17 cellular contexts compared by ENCODE assay signal in the genomic region with DNA sequence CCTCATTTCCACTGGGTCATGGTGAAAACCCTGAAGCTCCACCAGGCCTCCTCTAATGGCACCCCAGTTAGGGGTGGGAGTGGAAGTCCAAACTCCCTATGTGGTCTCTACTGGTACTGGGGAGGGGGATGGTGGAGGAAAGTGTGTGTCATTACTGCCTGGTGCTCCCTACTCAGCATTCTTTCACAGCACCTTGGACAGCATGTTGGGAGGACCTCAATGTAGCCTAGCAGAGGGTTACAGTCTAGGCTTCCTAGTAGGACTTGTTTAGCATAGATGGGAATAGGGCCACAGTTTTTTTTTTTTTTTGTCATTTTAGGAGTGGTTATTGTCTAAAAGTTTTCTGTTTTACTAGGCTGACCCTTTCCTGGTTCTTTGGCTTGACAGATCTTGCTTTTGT. TPM values are rescaled to one million over a fixed set of nuclear protein-coding genes. Genes with fewer than 3 reads are reported as not detected.
A peak's percentile ranks its signal among the peaks of the same experiment; 100 is the strongest.
DNase-seq lines count a peak whose midpoint lies in the region; ATAC-seq and TF ChIP-seq lines count a peak whose summit lies in the region.
"Had no signal": no experiment of that assay in that cellular context is flagged by ENCODE, and none has a peak within 500 bp of the region (broad histone marks: within the 10 kb centered on the region; RNA-seq: fewer than 3 reads in every experiment).

No MANE protein-coding gene starts in this region.

- no peak overlapping the region for H3K4me3 Mint-ChIP-seq in activated CD8-positive, alpha-beta memory T cell treated with anti-CD3 and anti-CD28 coated beads, Interleukin-2, amount 10 ng/mL, durations not matched to agents 7 days and 5 days
- H3K4me3 Mint-ChIP-seq in effector memory CD8-positive, alpha-beta T cell: peak overlapping the region; percentile 9 to 24
- H3K4me3 Mint-ChIP-seq in stimulated activated effector memory CD8-positive, alpha-beta T cell treated with anti-CD3 and anti-CD28 coated beads, Interleukin-12 subunit alpha, Interleukin-12 subunit beta, amount 100 ng/mL, for 72 hours: no peak overlapping the region
- H3K4me3 Mint-ChIP-seq in CD8-positive, alpha-beta T cell: no peak overlapping the region
- H3K4me3 Mint-ChIP-seq: CD4-positive, alpha-beta memory T cell; H9 had no signal

- H3K4me1 ChIP-seq in CD8-positive, alpha-beta T cell (ENCODE audit: insufficient read depth, low read length): no peaks in the 10 kb centered on the region

- H3K4me1 Mint-ChIP-seq in activated CD8-positive, alpha-beta memory T cell treated with anti-CD3 and anti-CD28 coated beads, Interleukin-2, amount 10 ng/mL, durations not matched to agents 7 days and 5 days: peaks cover 31% of the 10 kb centered on the region
- H3K4me1 Mint-ChIP-seq in effector memory CD8-positive, alpha-beta T cell (ENCODE audit: low read depth in 2 of 2): peaks cover 14 to 20% of the 10 kb centered on the region in 2 donors
- H3K4me1 Mint-ChIP-seq in stimulated activated effector memory CD8-positive, alpha-beta T cell treated with anti-CD3 and anti-CD28 coated beads, Interleukin-12 subunit alpha, Interleukin-12 subunit beta, amount 100 ng/mL, for 72 hours: peaks cover 16% of the 10 kb centered on the region
- H3K4me1 Mint-ChIP-seq in CD8-positive, alpha-beta T cell (ENCODE audit: low read depth): peaks cover 10% of the 10 kb centered on the region

- H3K27ac ChIP-seq in CD8-positive, alpha-beta T cell (ENCODE audit: low read depth, low read length): no peak overlapping the region
- H3K27ac ChIP-seq: C4-2B had no signal

- TF ChIP-seq EP300 in Ishikawa (IDR thresholded peaks at IDR 0.05; ENCODE audit: borderline replicate concordance): no peak

- no peak for TF ChIP-seq RAD21 in Ishikawa (IDR thresholded peaks at IDR 0.05; ENCODE audit: low read depth)

- H3K27ac Mint-ChIP-seq in activated CD8-positive, alpha-beta memory T cell treated with anti-CD3 and anti-CD28 coated beads, Interleukin-2, amount 10 ng/mL, durations not matched to agents 7 days and 5 days: peak overlapping the region; percentile 71
- peak overlapping the region in 1 of 2 donors; percentile 57 for H3K27ac Mint-ChIP-seq in effector memory CD8-positive, alpha-beta T cell
- no peak overlapping the region for H3K27ac Mint-ChIP-seq in stimulated activated effector memory CD8-positive, alpha-beta T cell treated with anti-CD3 and anti-CD28 coated beads, Interleukin-12 subunit alpha, Interleukin-12 subunit beta, amount 100 ng/mL, for 72 hours
- H3K27ac Mint-ChIP-seq in CD8-positive, alpha-beta T cell: no peak overlapping the region

- intact Hi-C loops in CD8-positive, alpha-beta T cell (cut with DNase I, micrococcal nuclease): no loop called here

- H3K36me3 Mint-ChIP-seq in activated CD8-positive, alpha-beta memory T cell treated with anti-CD3 and anti-CD28 coated beads, Interleukin-2, amount 10 ng/mL, durations not matched to agents 7 days and 5 days: peaks cover 4% of the 10 kb centered on the region
- H3K36me3 Mint-ChIP-seq in effector memory CD8-positive, alpha-beta T cell (ENCODE audit: insufficient read depth): no peaks in the 10 kb centered on the region
- no peaks in the 10 kb centered on the region for H3K36me3 Mint-ChIP-seq in stimulated activated effector memory CD8-positive, alpha-beta T cell treated with anti-CD3 and anti-CD28 coated beads, Interleukin-12 subunit alpha, Interleukin-12 subunit beta, amount 100 ng/mL, for 72 hours
- H3K36me3 Mint-ChIP-seq in CD8-positive, alpha-beta T cell: no peaks in the 10 kb centered on the region
- H3K36me3 Mint-ChIP-seq: CD4-positive, alpha-beta memory T cell had no signal

- no peaks in the 10 kb centered on the region for H3K27me3 Mint-ChIP-seq in activated CD8-positive, alpha-beta memory T cell treated with anti-CD3 and anti-CD28 coated beads, Interleukin-2, amount 10 ng/mL, durations not matched to agents 7 days and 5 days
- no peaks in the 10 kb centered on the region for H3K27me3 Mint-ChIP-seq in effector memory CD8-positive, alpha-beta T cell
- H3K27me3 Mint-ChIP-seq in CD8-positive, alpha-beta T cell (ENCODE audit: low read depth): no peaks in the 10 kb centered on the region
- H3K27me3 Mint-ChIP-seq: CD4-positive, alpha-beta memory T cell had no signal

- no peak for TF ChIP-seq CTCF in GM13976 (IDR thresholded peaks at IDR 0.05; ENCODE audit: borderline replicate concordance, control extremely low read depth, extremely low read depth, insufficient read depth, missing control alignments)
- TF ChIP-seq CTCF in CD8-positive, alpha-beta T cell (IDR thresholded peaks at IDR 0.05): no peak

- no peaks in the 10 kb centered on the region for H3K27me3 ChIP-seq in CD8-positive, alpha-beta T cell (ENCODE audit: insufficient read depth, low read length)
- H3K27me3 ChIP-seq: BE2C had no signal

- no peak overlapping the region for H3K4me3 ChIP-seq in CD8-positive, alpha-beta T cell (ENCODE audit: low read depth, low read length)

- CTCF ChIA-PET in activated CD8-positive, alpha-beta memory T cell treated with anti-CD3 and anti-CD28 coated beads, Interleukin-2, amount 10 ng/mL, durations not matched to agents 7 days and 5 days (lab: Charles Lee): interaction anchor here (1.0 kb wide), 3 partner anchors 10 to 129 kb away, joined by 3 to 5 read pairs (median 3); no protein-coding TSS in a partner anchor
- CTCF ChIA-PET in CD8-positive, alpha-beta T cell (lab: Charles Lee): interaction anchor here (0.6 kb wide), 1 partner anchor 95 kb away, joined by 3 read pairs; no protein-coding TSS in a partner anchor

- H3K9me3 ChIP-seq in CD8-positive, alpha-beta T cell (ENCODE audit: low read length): no peaks in the 10 kb centered on the region
- H3K9me3 ChIP-seq: BE2C had no signal

- ATAC-seq in activated CD8-positive, alpha-beta memory T cell treated with anti-CD3 and anti-CD28 coated beads, Interleukin-2, amount 10 ng/mL, durations not matched to agents 7 days and 5 days: peak; percentile 58
- ATAC-seq in effector memory CD8-positive, alpha-beta T cell (replicated peaks): no peak
- ATAC-seq in stimulated activated effector memory CD8-positive, alpha-beta T cell treated with anti-CD3 and anti-CD28 coated beads, Interleukin-12 subunit alpha, Interleukin-12 subunit beta, amount 100 ng/mL, for 72 hours: peak; percentile 26
- no peak for ATAC-seq in GM21619 (IDR thresholded peaks at IDR 0.05; ENCODE audit: unreplicated experiment)
- no peak for ATAC-seq in CD8-positive, alpha-beta T cell
- ATAC-seq: HepG2 had no signal

- H3K9me3 Mint-ChIP-seq in activated CD8-positive, alpha-beta memory T cell treated with anti-CD3 and anti-CD28 coated beads, Interleukin-2, amount 10 ng/mL, durations not matched to agents 7 days and 5 days (ENCODE audit: low read depth): no peaks in the 10 kb centered on the region
- no peaks in the 10 kb centered on the region for H3K9me3 Mint-ChIP-seq in effector memory CD8-positive, alpha-beta T cell
- H3K9me3 Mint-ChIP-seq in stimulated activated effector memory CD8-positive, alpha-beta T cell treated with anti-CD3 and anti-CD28 coated beads, Interleukin-12 subunit alpha, Interleukin-12 subunit beta, amount 100 ng/mL, for 72 hours: no peaks in the 10 kb centered on the region
- no peaks in the 10 kb centered on the region for H3K9me3 Mint-ChIP-seq in CD8-positive, alpha-beta T cell
- H3K9me3 Mint-ChIP-seq: CD4-positive, alpha-beta memory T cell; H9 had no signal

- DNase-seq in activated CD8-positive, alpha-beta memory T cell treated with anti-CD3 and anti-CD28 coated beads, Interleukin-2, amount 10 ng/mL, durations not matched to agents 7 days and 5 days: peak; percentile 42
- DNase-seq in activated CD8-positive, alpha-beta memory T cell treated with anti-CD3 and anti-CD28 coated beads, Interleukin-2, amount 50 U/mL, for 48 hours: no peak
- DNase-seq in effector memory CD8-positive, alpha-beta T cell: no peak
- no peak for DNase-seq in stimulated activated effector memory CD8-positive, alpha-beta T cell treated with anti-CD3 and anti-CD28 coated beads, Interleukin-12 subunit alpha, Interleukin-12 subunit beta, amount 100 ng/mL, for 72 hours (ENCODE audit: low spot score in 2 of 2)
- no peak for DNase-seq in GM13976 (ENCODE audit: low spot score)
- DNase-seq in CD8-positive, alpha-beta T cell: no peak
- DNase-seq: BE2C; CD4-positive, alpha-beta memory T cell; COR-L47; DMS153; GF-D8; GOT3; H9 had no signal

- in situ Hi-C loops in GM13976 (cut with MboI; ENCODE audit: low sequenced_read_pairs, unreplicated experiment): no loop called here

- POLR2A ChIA-PET in CD8-positive, alpha-beta T cell (lab: Charles Lee): no interaction called here

- no peaks in the 10 kb centered on the region for H3K36me3 ChIP-seq in CD8-positive, alpha-beta T cell (ENCODE audit: insufficient read depth, low read length)
- H3K36me3 ChIP-seq: BE2C had no signal

TF ChIP-seq in Ishikawa, 13 proteins besides CTCF, POLR2A, EP300 and RAD21 (continues in another document):
- TF ChIP-seq, protein P1, sequence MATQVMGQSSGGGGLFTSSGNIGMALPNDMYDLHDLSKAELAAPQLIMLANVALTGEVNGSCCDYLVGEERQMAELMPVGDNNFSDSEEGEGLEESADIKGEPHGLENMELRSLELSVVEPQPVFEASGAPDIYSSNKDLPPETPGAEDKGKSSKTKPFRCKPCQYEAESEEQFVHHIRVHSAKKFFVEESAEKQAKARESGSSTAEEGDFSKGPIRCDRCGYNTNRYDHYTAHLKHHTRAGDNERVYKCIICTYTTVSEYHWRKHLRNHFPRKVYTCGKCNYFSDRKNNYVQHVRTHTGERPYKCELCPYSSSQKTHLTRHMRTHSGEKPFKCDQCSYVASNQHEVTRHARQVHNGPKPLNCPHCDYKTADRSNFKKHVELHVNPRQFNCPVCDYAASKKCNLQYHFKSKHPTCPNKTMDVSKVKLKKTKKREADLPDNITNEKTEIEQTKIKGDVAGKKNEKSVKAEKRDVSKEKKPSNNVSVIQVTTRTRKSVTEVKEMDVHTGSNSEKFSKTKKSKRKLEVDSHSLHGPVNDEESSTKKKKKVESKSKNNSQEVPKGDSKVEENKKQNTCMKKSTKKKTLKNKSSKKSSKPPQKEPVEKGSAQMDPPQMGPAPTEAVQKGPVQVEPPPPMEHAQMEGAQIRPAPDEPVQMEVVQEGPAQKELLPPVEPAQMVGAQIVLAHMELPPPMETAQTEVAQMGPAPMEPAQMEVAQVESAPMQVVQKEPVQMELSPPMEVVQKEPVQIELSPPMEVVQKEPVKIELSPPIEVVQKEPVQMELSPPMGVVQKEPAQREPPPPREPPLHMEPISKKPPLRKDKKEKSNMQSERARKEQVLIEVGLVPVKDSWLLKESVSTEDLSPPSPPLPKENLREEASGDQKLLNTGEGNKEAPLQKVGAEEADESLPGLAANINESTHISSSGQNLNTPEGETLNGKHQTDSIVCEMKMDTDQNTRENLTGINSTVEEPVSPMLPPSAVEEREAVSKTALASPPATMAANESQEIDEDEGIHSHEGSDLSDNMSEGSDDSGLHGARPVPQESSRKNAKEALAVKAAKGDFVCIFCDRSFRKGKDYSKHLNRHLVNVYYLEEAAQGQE (IDR thresholded peaks at IDR 0.05; ENCODE audit: low read depth): peak; percentile 57; the same call in 1 of the 2 replicates
- TF ChIP-seq YY1 (IDR thresholded peaks at IDR 0.05; ENCODE audit: low read depth): no peak
- no peak for TF ChIP-seq CEBPB (IDR thresholded peaks at IDR 0.05)
- TF ChIP-seq TCF12 (IDR thresholded peaks at IDR 0.05; ENCODE audit: low read depth): no peak
- no peak for TF ChIP-seq EGR1 (IDR thresholded peaks at IDR 0.05)

RNA-seq across cellular contexts. Expression of gene GLCCI1, which starts 34.5 kb away (rescaled TPM):
- 10 to 100 TPM; 37.7 to 43.6 TPM for total RNA-seq in activated CD8-positive, alpha-beta memory T cell treated with anti-CD3 and anti-CD28 coated beads, Interleukin-2, amount 10 ng/mL, durations not matched to agents 7 days and 5 days
- 10 to 100 TPM; 21.8 to 23.6 TPM for total RNA-seq in CD8-positive, alpha-beta T cell

Comparison
In these comparisons a context has a peak if more than half of its experiments do, and no peak if none do; other contexts are left out.
1. ATAC-seq: peak in activated CD8-positive, alpha-beta memory T cell treated with anti-CD3 and anti-CD28 coated beads, Interleukin-2, amount 10 ng/mL, durations not matched to agents 7 days and 5 days (single experiment) and stimulated activated effector memory CD8-positive, alpha-beta T cell treated with anti-CD3 and anti-CD28 coated beads, Interleukin-12 subunit alpha, Interleukin-12 subunit beta, amount 100 ng/mL, for 72 hours (single experiment); none in effector memory CD8-positive, alpha-beta T cell (single experiment), GM21619 (single experiment) and CD8-positive, alpha-beta T cell (single experiment).
2. H3K4me3 Mint-ChIP-seq: peak in effector memory CD8-positive, alpha-beta T cell (2 of 2); none in activated CD8-positive, alpha-beta memory T cell treated with anti-CD3 and anti-CD28 coated beads, Interleukin-2, amount 10 ng/mL, durations not matched to agents 7 days and 5 days (single experiment), stimulated activated effector memory CD8-positive, alpha-beta T cell treated with anti-CD3 and anti-CD28 coated beads, Interleukin-12 subunit alpha, Interleukin-12 subunit beta, amount 100 ng/mL, for 72 hours (single experiment) and CD8-positive, alpha-beta T cell (single experiment).